ENCODE assay signal across 22 cellular contexts in genomic region chr3:101146946-101147345, GRCh38.
DNase-seq lines count a peak whose midpoint lies in the region; ATAC-seq and TF ChIP-seq lines count a peak whose summit lies in the region.
"Had no signal": no experiment of that assay in that cellular context is flagged by ENCODE, and none has a peak within 500 bp of the region (broad histone marks: within the 10 kb centered on the region; RNA-seq: fewer than 3 reads in every experiment).

No MANE protein-coding gene starts in this region.

- peak; percentile 44; the same call in 1 of the 3 replicates for ATAC-seq in GM23338
- ATAC-seq in activated naive CD8-positive, alpha-beta T cell treated with anti-CD3 and anti-CD28 coated beads, Interleukin-2, amount 50 U/mL, for 24 hours: no peak
- ATAC-seq in activated CD8-positive, alpha-beta T cell treated with anti-CD3 and anti-CD28 coated beads for 36 hours: no peak
- ATAC-seq in natural killer cell treated with Interleukin-12 subunit alpha and Interleukin-12 subunit beta and Interleukin-15 and Interleukin-18, amount 100 ng/mL, for 72 hours: no peak
- ATAC-seq: left cardiac atrium, psoas muscle, Right ventricle myocardium inferior had no signal

- peaks cover 2% of the 10 kb centered on the region for H3K27me3 Mint-ChIP-seq in GM23338 (ENCODE audit: insufficient read depth, low read depth, poor library complexity)
- H3K27me3 Mint-ChIP-seq in activated naive CD8-positive, alpha-beta T cell treated with anti-CD3 and anti-CD28 coated beads, Interleukin-2, amount 50 U/mL, for 24 hours: peaks cover 26% of the 10 kb centered on the region
- peaks cover 12% of the 10 kb centered on the region for H3K27me3 Mint-ChIP-seq in activated CD8-positive, alpha-beta T cell treated with anti-CD3 and anti-CD28 coated beads for 36 hours
- H3K27me3 Mint-ChIP-seq in natural killer cell treated with Interleukin-12 subunit alpha and Interleukin-12 subunit beta and Interleukin-15 and Interleukin-18, amount 100 ng/mL, for 72 hours: peaks cover 6 to 27% of the 10 kb centered on the region in 2 donors

- H4K20me1 ChIP-seq in GM23338 (replicated peaks; ENCODE audit: insufficient read depth): no peaks in the 10 kb centered on the region

- no peaks in the 10 kb centered on the region for H3K36me3 Mint-ChIP-seq in GM23338 (ENCODE audit: low read depth)
- H3K36me3 Mint-ChIP-seq in activated naive CD8-positive, alpha-beta T cell treated with anti-CD3 and anti-CD28 coated beads, Interleukin-2, amount 50 U/mL, for 24 hours (ENCODE audit: low read depth): no peaks in the 10 kb centered on the region
- H3K36me3 Mint-ChIP-seq in activated CD8-positive, alpha-beta T cell treated with anti-CD3 and anti-CD28 coated beads for 36 hours (ENCODE audit: low read depth): no peaks in the 10 kb centered on the region
- peaks cover 5% of the 10 kb centered on the region for H3K36me3 Mint-ChIP-seq in natural killer cell treated with Interleukin-12 subunit alpha and Interleukin-12 subunit beta and Interleukin-15 and Interleukin-18, amount 100 ng/mL, for 72 hours

- H3K4me3 Mint-ChIP-seq in GM23338: no peak overlapping the region
- no peak overlapping the region for H3K4me3 Mint-ChIP-seq in activated naive CD8-positive, alpha-beta T cell treated with anti-CD3 and anti-CD28 coated beads, Interleukin-2, amount 50 U/mL, for 24 hours
- no peak overlapping the region for H3K4me3 Mint-ChIP-seq in activated CD8-positive, alpha-beta T cell treated with anti-CD3 and anti-CD28 coated beads for 36 hours
- H3K4me3 Mint-ChIP-seq in natural killer cell treated with Interleukin-12 subunit alpha and Interleukin-12 subunit beta and Interleukin-15 and Interleukin-18, amount 100 ng/mL, for 72 hours: no peak overlapping the region

- H2AFZ ChIP-seq in GM23338: no peak overlapping the region; the same call in 1 of the 2 replicates

- no peak overlapping the region for H3K4me2 ChIP-seq in GM23338

- H3F3A ChIP-seq in GM23338 (replicated peaks; ENCODE audit: low read depth): no peaks in the 10 kb centered on the region

- CTCF ChIA-PET in activated CD8-positive, alpha-beta T cell treated with anti-CD3 and anti-CD28 coated beads for 36 hours (lab: Charles Lee): no interaction called here

- H3K9me3 Mint-ChIP-seq in GM23338: no peaks in the 10 kb centered on the region
- H3K9me3 Mint-ChIP-seq in activated naive CD8-positive, alpha-beta T cell treated with anti-CD3 and anti-CD28 coated beads, Interleukin-2, amount 50 U/mL, for 24 hours: no peaks in the 10 kb centered on the region
- no peaks in the 10 kb centered on the region for H3K9me3 Mint-ChIP-seq in activated CD8-positive, alpha-beta T cell treated with anti-CD3 and anti-CD28 coated beads for 36 hours
- peaks cover 5% of the 10 kb centered on the region for H3K9me3 Mint-ChIP-seq in natural killer cell treated with Interleukin-12 subunit alpha and Interleukin-12 subunit beta and Interleukin-15 and Interleukin-18, amount 100 ng/mL, for 72 hours

- no peak overlapping the region for H3K4me3 ChIP-seq in GM23338
- H3K4me3 ChIP-seq: adrenal gland, coronary artery, psoas muscle had no signal

- no peaks in the 10 kb centered on the region for H3K36me3 ChIP-seq in GM23338 (ENCODE audit: insufficient read depth)
- H3K36me3 ChIP-seq: adrenal gland, WERI-Rb-1 had no signal

- no peak overlapping the region for H3K27ac ChIP-seq in GM23338 (ENCODE audit: low read depth)
- H3K27ac ChIP-seq: adrenal gland, coronary artery, psoas muscle, WERI-Rb-1 had no signal

- H3K9me2 ChIP-seq in GM23338 (ENCODE audit: insufficient read depth): peaks cover 11% of the 10 kb centered on the region; the same call in 1 of the 2 replicates

- peaks cover 8% of the 10 kb centered on the region for H3K4me1 Mint-ChIP-seq in GM23338
- H3K4me1 Mint-ChIP-seq in activated naive CD8-positive, alpha-beta T cell treated with anti-CD3 and anti-CD28 coated beads, Interleukin-2, amount 50 U/mL, for 24 hours: no peaks in the 10 kb centered on the region
- no peaks in the 10 kb centered on the region for H3K4me1 Mint-ChIP-seq in activated CD8-positive, alpha-beta T cell treated with anti-CD3 and anti-CD28 coated beads for 36 hours (ENCODE audit: low read depth)
- H3K4me1 Mint-ChIP-seq in natural killer cell treated with Interleukin-12 subunit alpha and Interleukin-12 subunit beta and Interleukin-15 and Interleukin-18, amount 100 ng/mL, for 72 hours (ENCODE audit: low read depth in 2 of 2): no peaks in the 10 kb centered on the region

- POLR2A ChIA-PET in activated CD8-positive, alpha-beta T cell treated with anti-CD3 and anti-CD28 coated beads for 36 hours (lab: Charles Lee): no interaction called here

- no peaks in the 10 kb centered on the region for H3K4me1 ChIP-seq in GM23338 (ENCODE audit: insufficient read depth)
- H3K4me1 ChIP-seq: adrenal gland, psoas muscle had no signal

- peak; percentile 19 for DNase-seq in GM23338 (ENCODE audit: low spot score)
- DNase-seq in NCI-H460 (ENCODE audit: extremely low read depth, low read depth): peak; percentile 25
- peak; percentile 10 for DNase-seq in SW480 (ENCODE audit: low spot score)
- DNase-seq in fibroblast of peridontal ligament (ENCODE audit: extremely low read depth): peak; percentile 48
- no peak for DNase-seq in activated naive CD8-positive, alpha-beta T cell treated with anti-CD3 and anti-CD28 coated beads, Interleukin-2, amount 50 U/mL, for 24 hours
- no peak for DNase-seq in activated CD8-positive, alpha-beta T cell treated with anti-CD3 and anti-CD28 coated beads for 36 hours
- DNase-seq in HPDE6-E6E7 (ENCODE audit: extremely low spot score): no peak
- no peak for DNase-seq in natural killer cell treated with Interleukin-12 subunit alpha and Interleukin-12 subunit beta and Interleukin-15 and Interleukin-18, amount 100 ng/mL, for 72 hours (ENCODE audit: low spot score)
- DNase-seq: activated CD4-positive, alpha-beta T cell treated with anti-CD3 and anti-CD28 coated beads, Interleukin-2, amount 50 U/mL, for 48 hours; activated gamma-delta T cell treated with Interleukin-2 at 50 U/mL for 16 hours; activated T-cell treated with anti-CD3 and anti-CD28 coated beads for 4 hours; adrenal gland; head of caudate nucleus; left cardiac atrium; NCI-H1105; NCI-H2081 treated with DMSO at 0.1 percent for 48 hours; NCI-H524; psoas muscle; T-helper 1 cell; WERI-Rb-1 had no signal

- TF ChIP-seq CTCF in GM23338 (conservative IDR thresholded peaks at IDR 0.05; ENCODE audit: low read depth in 2 of 2): no peak
- no peak for TF ChIP-seq CTCF in activated CD8-positive, alpha-beta T cell treated with anti-CD3 and anti-CD28 coated beads for 36 hours (IDR thresholded peaks at IDR 0.05)

- 0 out of 2 replicates have a peak overlapping the region, but pooled peaks have one; percentile 1 for H3K27ac Mint-ChIP-seq in GM23338
- H3K27ac Mint-ChIP-seq in activated naive CD8-positive, alpha-beta T cell treated with anti-CD3 and anti-CD28 coated beads, Interleukin-2, amount 50 U/mL, for 24 hours: no peak overlapping the region
- H3K27ac Mint-ChIP-seq in activated CD8-positive, alpha-beta T cell treated with anti-CD3 and anti-CD28 coated beads for 36 hours: no peak overlapping the region
- no peak overlapping the region for H3K27ac Mint-ChIP-seq in natural killer cell treated with Interleukin-12 subunit alpha and Interleukin-12 subunit beta and Interleukin-15 and Interleukin-18, amount 100 ng/mL, for 72 hours

- intact Hi-C loops in activated CD8-positive, alpha-beta T cell treated with anti-CD3 and anti-CD28 coated beads for 36 hours (cut with micrococcal nuclease): no loop called here

- no peaks in the 10 kb centered on the region for H3K79me2 ChIP-seq in GM23338 (replicated peaks; ENCODE audit: insufficient read depth)

- H3K27me3 ChIP-seq in GM23338 (ENCODE audit: insufficient read depth): no peaks in the 10 kb centered on the region
- H3K27me3 ChIP-seq: adrenal gland had no signal

TF ChIP-seq in GM23338, 12 proteins besides CTCF, POLR2A, EP300 and RAD21 (continues in another document):
- TF ChIP-seq POLR2AphosphoS5 (IDR thresholded peaks at IDR 0.05; ENCODE audit: low read depth): no peak

Comparison
In these comparisons a context has a peak if more than half of its experiments do, and no peak if none do; other contexts are left out.
1. DNase-seq: peak in GM23338 (single experiment), NCI-H460 (single experiment), SW480 (single experiment) and fibroblast of peridontal ligament (single experiment); none in activated naive CD8-positive, alpha-beta T cell treated with anti-CD3 and anti-CD28 coated beads, Interleukin-2, amount 50 U/mL, for 24 hours (single experiment), activated CD8-positive, alpha-beta T cell treated with anti-CD3 and anti-CD28 coated beads for 36 hours (single experiment), HPDE6-E6E7 (single experiment) and natural killer cell treated with Interleukin-12 subunit alpha and Interleukin-12 subunit beta and Interleukin-15 and Interleukin-18, amount 100 ng/mL, for 72 hours (single experiment).